Comparison of ENCODE assay signal across 25 cellular contexts in genomic region chr2:72131371-72131891, GRCh38. TPM values are rescaled to one million over a fixed set of nuclear protein-coding genes. Genes with fewer than 3 reads are reported as not detected.
DNase-seq lines count a peak whose midpoint lies in the region; ATAC-seq and TF ChIP-seq lines count a peak whose summit lies in the region.
"Had no signal": no experiment of that assay in that cellular context is flagged by ENCODE, and none has a peak within 500 bp of the region (broad histone marks: within the 10 kb centered on the region; RNA-seq: fewer than 3 reads in every experiment).

No MANE protein-coding gene starts in this region.

- TF ChIP-seq CTCF in GM23338 (conservative IDR thresholded peaks at IDR 0.05; ENCODE audit: low read depth in 2 of 2) (no peak), RWPE1 (conservative IDR thresholded peaks at IDR 0.05; ENCODE audit: low read depth) (no peak), left lung (IDR thresholded peaks at IDR 0.05) (no peak)

- no peaks in the 10 kb centered on the region for H3K9me2 ChIP-seq in GM23338 (ENCODE audit: insufficient read depth)

- POLR2A ChIA-PET in RWPE1 (lab: Yijun Ruan, JAX; ENCODE audit: low non-redundant PET), result no interaction called here

- no peaks in the 10 kb centered on the region for H3K9me3 Mint-ChIP-seq in GM23338
- H3K9me3 Mint-ChIP-seq: activated naive CD8-positive, alpha-beta T cell treated with anti-CD3 and anti-CD28 coated beads for 36 hours; activated T-helper 17 cell treated with anti-CD3 and anti-CD28 coated beads, Interleukin-2, amount 50 U/mL, for 72 hours; neural crest cell; T-helper 1 cell treated with Interleukin-12 subunit alpha and Interleukin-12 subunit beta and Interleukin-4 antibody, amounts not matched to agents 30 μg/mL and 1 μg/mL, for 36 hours had no signal

- H3K4me3 Mint-ChIP-seq in GM23338, result no peak overlapping the region
- H3K4me3 Mint-ChIP-seq: activated naive CD8-positive, alpha-beta T cell treated with anti-CD3 and anti-CD28 coated beads for 36 hours; activated T-helper 17 cell treated with anti-CD3 and anti-CD28 coated beads, Interleukin-2, amount 50 U/mL, for 72 hours; neural crest cell; T-helper 1 cell treated with Interleukin-12 subunit alpha and Interleukin-12 subunit beta and Interleukin-4 antibody, amounts not matched to agents 30 μg/mL and 1 μg/mL, for 36 hours had no signal

- no peaks in the 10 kb centered on the region for H3K27me3 ChIP-seq in GM23338 (ENCODE audit: insufficient read depth)
- H3K27me3 ChIP-seq in left lung, result peaks cover 0 to 16% of the 10 kb centered on the region in 2 donors
- H3K27me3 ChIP-seq: ascending aorta, upper lobe of left lung had no signal

- H3K27ac ChIP-seq in GM23338 (ENCODE audit: low read depth), result no peak overlapping the region
- peak overlapping the region; percentile 83 for H3K27ac ChIP-seq in RWPE1
- H3K27ac ChIP-seq in left lung, result no peak overlapping the region
- H3K27ac ChIP-seq: ascending aorta, C4-2B, upper lobe of left lung had no signal

- H2AFZ ChIP-seq in GM23338, result peak overlapping the region; percentile 92; the same call in 1 of the 2 replicates

- H3K27ac Mint-ChIP-seq in GM23338, result no peak overlapping the region
- H3K27ac Mint-ChIP-seq: activated naive CD8-positive, alpha-beta T cell treated with anti-CD3 and anti-CD28 coated beads for 36 hours; activated T-helper 17 cell treated with anti-CD3 and anti-CD28 coated beads, Interleukin-2, amount 50 U/mL, for 72 hours; T-helper 1 cell treated with Interleukin-12 subunit alpha and Interleukin-12 subunit beta and Interleukin-4 antibody, amounts not matched to agents 30 μg/mL and 1 μg/mL, for 36 hours had no signal

- intact Hi-C loops in left lung (cut with DNase I), result no loop called here

- H3K4me3 ChIP-seq in GM23338, result no peak overlapping the region
- H3K4me3 ChIP-seq in left lung, result no peak overlapping the region
- H3K4me3 ChIP-seq: ascending aorta, upper lobe of left lung had no signal

- H3K27me3 Mint-ChIP-seq in GM23338 (ENCODE audit: insufficient read depth, low read depth, poor library complexity), result peaks cover 23% of the 10 kb centered on the region

- no peaks in the 10 kb centered on the region for H3K79me2 ChIP-seq in GM23338 (replicated peaks; ENCODE audit: insufficient read depth)

- CTCF ChIA-PET in RWPE1 (lab: Yijun Ruan, JAX), result interaction anchor here (0.6 kb wide), 2 partner anchors 419 to 592 kb away, joined by 3 read pairs; no protein-coding TSS in a partner anchor

- H3K4me1 ChIP-seq in GM23338 (ENCODE audit: insufficient read depth), result peaks cover 8% of the 10 kb centered on the region; the same call in 1 of the 2 replicates
- H3K4me1 ChIP-seq in left lung, result no peaks in the 10 kb centered on the region
- H3K4me1 ChIP-seq: ascending aorta, Caco-2, upper lobe of left lung had no signal

- ATAC-seq in GM23338 (no peak), left lung (no peak), HG03045 (IDR thresholded peaks at IDR 0.05; ENCODE audit: unreplicated experiment) (no peak)
- ATAC-seq: activated T-helper 17 cell treated with anti-CD3 and anti-CD28 coated beads, Interleukin-2, amount 50 U/mL, for 72 hours; HCT116; left colon; right cardiac atrium; SK-N-SH treated with all-trans-retinoic acid at 6 μM for 48 hours had no signal

- DNase-seq in GM23338 (ENCODE audit: low spot score) (no peak), RWPE1 (ENCODE audit: low spot score) (no peak), left lung (peak; percentile 23 to 74), superior temporal gyrus (ENCODE audit: extremely low spot score) (no peak), NCI-H187 treated with DMSO at 0.1 percent for 48 hours (lab: John Stamatoyannopoulos, UW) (no peak)
- DNase-seq in stimulated activated CD8-positive, alpha-beta memory T cell treated with anti-CD3 and anti-CD28 coated beads, Interleukin-4, amount 100 ng/mL, for 48 hours, result peak; percentile 8
- DNase-seq: activated CD4-positive, CD25-positive, alpha-beta regulatory T cell; activated naive CD8-positive, alpha-beta T cell treated with anti-CD3 and anti-CD28 coated beads for 36 hours; effector memory CD4-positive, alpha-beta T cell; erythroblast; hypothalamus; NCI-H446; right cardiac atrium; Right ventricle myocardium superior had no signal

- no peaks in the 10 kb centered on the region for H3K9me3 ChIP-seq in left lung
- H3K9me3 ChIP-seq: ascending aorta, Caco-2, upper lobe of left lung had no signal

- H3K36me3 ChIP-seq in GM23338 (ENCODE audit: insufficient read depth) (no peaks in the 10 kb centered on the region), left lung (no peaks in the 10 kb centered on the region)
- H3K36me3 ChIP-seq: upper lobe of left lung had no signal

- no peaks in the 10 kb centered on the region for H3F3A ChIP-seq in GM23338 (replicated peaks; ENCODE audit: low read depth)

- H3K4me2 ChIP-seq in GM23338, result no peak overlapping the region

- peaks cover 24% of the 10 kb centered on the region for H3K4me1 Mint-ChIP-seq in GM23338
- H3K4me1 Mint-ChIP-seq: activated naive CD8-positive, alpha-beta T cell treated with anti-CD3 and anti-CD28 coated beads for 36 hours; activated T-helper 17 cell treated with anti-CD3 and anti-CD28 coated beads, Interleukin-2, amount 50 U/mL, for 72 hours had no signal

- no peaks in the 10 kb centered on the region for H4K20me1 ChIP-seq in GM23338 (replicated peaks; ENCODE audit: insufficient read depth)

- no peaks in the 10 kb centered on the region for H3K36me3 Mint-ChIP-seq in GM23338 (ENCODE audit: low read depth)
- H3K36me3 Mint-ChIP-seq: activated naive CD8-positive, alpha-beta T cell treated with anti-CD3 and anti-CD28 coated beads for 36 hours had no signal

TF ChIP-seq in GM23338, 12 proteins besides CTCF, POLR2A, EP300 and RAD21 (continues in another document):
- TF ChIP-seq CREB1 (CRISPR knock-in tag; IDR thresholded peaks at IDR 0.05; ENCODE audit: low read depth) (no peak), EZH2 (IDR thresholded peaks at IDR 0.05; ENCODE audit: low read depth, unreplicated experiment) (no peak), NANOG (IDR thresholded peaks at IDR 0.05; ENCODE audit: borderline replicate concordance) (no peak)
- TF ChIP-seq, protein P1, sequence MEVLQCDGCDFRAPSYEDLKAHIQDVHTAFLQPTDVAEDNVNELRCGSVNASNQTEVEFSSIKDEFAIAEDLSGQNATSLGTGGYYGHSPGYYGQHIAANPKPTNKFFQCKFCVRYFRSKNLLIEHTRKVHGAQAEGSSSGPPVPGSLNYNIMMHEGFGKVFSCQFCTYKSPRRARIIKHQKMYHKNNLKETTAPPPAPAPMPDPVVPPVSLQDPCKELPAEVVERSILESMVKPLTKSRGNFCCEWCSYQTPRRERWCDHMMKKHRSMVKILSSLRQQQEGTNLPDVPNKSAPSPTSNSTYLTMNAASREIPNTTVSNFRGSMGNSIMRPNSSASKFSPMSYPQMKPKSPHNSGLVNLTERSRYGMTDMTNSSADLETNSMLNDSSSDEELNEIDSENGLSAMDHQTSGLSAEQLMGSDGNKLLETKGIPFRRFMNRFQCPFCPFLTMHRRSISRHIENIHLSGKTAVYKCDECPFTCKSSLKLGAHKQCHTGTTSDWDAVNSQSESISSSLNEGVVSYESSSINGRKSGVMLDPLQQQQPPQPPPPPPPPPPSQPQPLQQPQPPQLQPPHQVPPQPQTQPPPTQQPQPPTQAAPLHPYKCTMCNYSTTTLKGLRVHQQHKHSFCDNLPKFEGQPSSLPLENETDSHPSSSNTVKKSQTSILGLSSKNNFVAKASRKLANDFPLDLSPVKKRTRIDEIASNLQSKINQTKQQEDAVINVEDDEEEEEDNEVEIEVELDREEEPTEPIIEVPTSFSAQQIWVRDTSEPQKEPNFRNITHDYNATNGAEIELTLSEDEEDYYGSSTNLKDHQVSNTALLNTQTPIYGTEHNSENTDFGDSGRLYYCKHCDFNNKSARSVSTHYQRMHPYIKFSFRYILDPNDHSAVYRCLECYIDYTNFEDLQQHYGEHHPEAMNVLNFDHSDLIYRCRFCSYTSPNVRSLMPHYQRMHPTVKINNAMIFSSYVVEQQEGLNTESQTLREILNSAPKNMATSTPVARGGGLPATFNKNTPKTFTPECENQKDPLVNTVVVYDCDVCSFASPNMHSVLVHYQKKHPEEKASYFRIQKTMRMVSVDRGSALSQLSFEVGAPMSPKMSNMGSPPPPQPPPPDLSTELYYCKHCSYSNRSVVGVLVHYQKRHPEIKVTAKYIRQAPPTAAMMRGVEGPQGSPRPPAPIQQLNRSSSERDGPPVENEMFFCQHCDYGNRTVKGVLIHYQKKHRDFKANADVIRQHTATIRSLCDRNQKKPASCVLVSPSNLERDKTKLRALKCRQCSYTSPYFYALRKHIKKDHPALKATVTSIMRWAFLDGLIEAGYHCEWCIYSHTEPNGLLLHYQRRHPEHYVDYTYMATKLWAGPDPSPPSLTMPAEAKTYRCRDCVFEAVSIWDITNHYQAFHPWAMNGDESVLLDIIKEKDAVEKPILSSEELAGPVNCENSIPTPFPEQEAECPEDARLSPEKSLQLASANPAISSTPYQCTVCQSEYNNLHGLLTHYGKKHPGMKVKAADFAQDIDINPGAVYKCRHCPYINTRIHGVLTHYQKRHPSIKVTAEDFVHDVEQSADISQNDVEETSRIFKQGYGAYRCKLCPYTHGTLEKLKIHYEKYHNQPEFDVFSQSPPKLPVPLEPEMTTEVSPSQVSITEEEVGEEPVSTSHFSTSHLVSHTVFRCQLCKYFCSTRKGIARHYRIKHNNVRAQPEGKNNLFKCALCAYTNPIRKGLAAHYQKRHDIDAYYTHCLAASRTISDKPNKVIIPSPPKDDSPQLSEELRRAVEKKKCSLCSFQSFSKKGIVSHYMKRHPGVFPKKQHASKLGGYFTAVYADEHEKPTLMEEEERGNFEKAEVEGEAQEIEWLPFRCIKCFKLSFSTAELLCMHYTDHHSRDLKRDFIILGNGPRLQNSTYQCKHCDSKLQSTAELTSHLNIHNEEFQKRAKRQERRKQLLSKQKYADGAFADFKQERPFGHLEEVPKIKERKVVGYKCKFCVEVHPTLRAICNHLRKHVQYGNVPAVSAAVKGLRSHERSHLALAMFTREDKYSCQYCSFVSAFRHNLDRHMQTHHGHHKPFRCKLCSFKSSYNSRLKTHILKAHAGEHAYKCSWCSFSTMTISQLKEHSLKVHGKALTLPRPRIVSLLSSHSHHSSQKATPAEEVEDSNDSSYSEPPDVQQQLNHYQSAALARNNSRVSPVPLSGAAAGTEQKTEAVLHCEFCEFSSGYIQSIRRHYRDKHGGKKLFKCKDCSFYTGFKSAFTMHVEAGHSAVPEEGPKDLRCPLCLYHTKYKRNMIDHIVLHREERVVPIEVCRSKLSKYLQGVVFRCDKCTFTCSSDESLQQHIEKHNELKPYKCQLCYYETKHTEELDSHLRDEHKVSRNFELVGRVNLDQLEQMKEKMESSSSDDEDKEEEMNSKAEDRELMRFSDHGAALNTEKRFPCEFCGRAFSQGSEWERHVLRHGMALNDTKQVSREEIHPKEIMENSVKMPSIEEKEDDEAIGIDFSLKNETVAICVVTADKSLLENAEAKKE (CRISPR knock-in tag; IDR thresholded peaks at IDR 0.05), result no peak

RNA-seq across cellular contexts. Expression of gene CYP26B1, which starts 16.2 kb away (rescaled TPM):
- 0.16 and 0.31 TPM in 2 replicates for total RNA-seq in GM23338 (2014; rRNA removed; shearing (Covaris generic))
- polyA plus RNA-seq in GM23338 (2016; fragmentation: Nextera tagmentation; extraction: Ambion mirVana), result 0.05 and 0.07 TPM in 2 replicates
- total RNA-seq in left lung, result 1 to 10 TPM; 3.1 to 4.7 TPM
- total RNA-seq: activated naive CD8-positive, alpha-beta T cell treated with anti-CD3 and anti-CD28 coated beads for 36 hours had no signal

Comparison
In these comparisons a context has a peak if more than half of its experiments do, and no peak if none do; other contexts are left out.
1. DNase-seq: peak in left lung (2 of 2) and stimulated activated CD8-positive, alpha-beta memory T cell treated with anti-CD3 and anti-CD28 coated beads, Interleukin-4, amount 100 ng/mL, for 48 hours (single experiment); none in GM23338 (single experiment), RWPE1 (single experiment), superior temporal gyrus (single experiment) and NCI-H187 treated with DMSO at 0.1 percent for 48 hours (single experiment).